In the genomic region with DNA sequence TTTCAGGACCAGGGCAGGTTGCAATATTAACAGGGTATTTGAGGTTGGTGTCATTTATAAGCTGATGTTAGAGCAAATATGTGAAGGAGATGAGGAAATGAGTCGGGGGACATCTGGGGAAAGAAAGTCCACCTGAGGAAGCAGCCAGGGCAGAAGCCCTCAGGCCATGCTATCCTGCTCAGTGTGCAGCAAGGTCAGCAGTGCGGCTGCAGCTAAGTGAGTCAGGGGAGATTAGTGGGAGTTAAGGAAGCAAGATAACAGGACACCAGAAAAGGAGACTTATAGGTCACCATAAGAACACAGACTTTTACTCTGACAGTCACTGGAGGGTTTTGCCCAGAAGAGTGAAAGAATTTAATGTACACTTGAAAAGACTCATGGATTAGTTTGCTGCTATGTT, we compare ENCODE assay signal across 30 cellular contexts.
"Had no signal": no experiment of that assay in that cellular context is flagged by ENCODE, and none has a peak within 500 bp of the region (broad histone marks: within the 10 kb centered on the region; RNA-seq: fewer than 3 reads in every experiment).

No MANE protein-coding gene starts in this region.

- H3K36me3 Mint-ChIP-seq: activated naive CD4-positive, alpha-beta T cell treated with anti-CD3 and anti-CD28 coated beads, Interleukin-2, amount 50 U/mL, for 24 hours; activated naive CD8-positive, alpha-beta T cell treated with anti-CD3 and anti-CD28 coated beads, Interleukin-2, amount 10 ng/mL, durations not matched to agents 7 days and 5 days had no signal

- H3K27me3 Mint-ChIP-seq: activated B cell treated with CpG ODN at 0.5 μM for 24 hours; activated naive CD8-positive, alpha-beta T cell treated with anti-CD3 and anti-CD28 coated beads, Interleukin-2, amount 10 ng/mL, durations not matched to agents 7 days and 5 days; effector memory CD8-positive, alpha-beta T cell had no signal

- H3K4me1 Mint-ChIP-seq: activated B cell treated with CpG ODN at 0.5 μM for 24 hours; activated naive CD4-positive, alpha-beta T cell treated with anti-CD3 and anti-CD28 coated beads, Interleukin-2, amount 50 U/mL, for 24 hours; activated naive CD8-positive, alpha-beta T cell treated with anti-CD3 and anti-CD28 coated beads, Interleukin-2, amount 10 ng/mL, durations not matched to agents 7 days and 5 days had no signal

- H3K36me3 ChIP-seq: esophagus squamous epithelium, gastroesophageal sphincter, heart right ventricle had no signal

- H3K27me3 ChIP-seq: esophagus squamous epithelium, gastroesophageal sphincter had no signal

- H3K4me3 Mint-ChIP-seq: activated B cell treated with CpG ODN at 0.5 μM for 24 hours; activated CD8-positive, alpha-beta T cell treated with anti-CD3 and anti-CD28 coated beads for 36 hours; activated naive CD4-positive, alpha-beta T cell treated with anti-CD3 and anti-CD28 coated beads for 36 hours; activated naive CD4-positive, alpha-beta T cell treated with anti-CD3 and anti-CD28 coated beads, Interleukin-2, amount 50 U/mL, for 24 hours; activated naive CD8-positive, alpha-beta T cell treated with anti-CD3 and anti-CD28 coated beads, Interleukin-2, amount 10 ng/mL, durations not matched to agents 7 days and 5 days; activated T-cell treated with anti-CD3 and anti-CD28 coated beads, Interleukin-2, amount 50 U/mL, for 4 hours; activated T-helper 1 cell treated with anti-CD3 and anti-CD28 coated beads, Interleukin-12 subunit alpha, Interleukin-12 subunit beta, Interleukin-2, Interleukin-4 antibody, amounts not matched to agents 30 ng/mL and 10 ng/mL and 1 ng/mL, durations not matched to agents 14 hours and 24 hours and 36 hours; effector memory CD8-positive, alpha-beta T cell had no signal

- H3K27ac ChIP-seq: epithelial cell of prostate, esophagus squamous epithelium, gastroesophageal sphincter, heart right ventricle, VCaP had no signal

- FAIRE-seq: astrocyte, colon had no signal

- H3K27ac Mint-ChIP-seq: activated B cell treated with CpG ODN at 0.5 μM for 24 hours; activated CD8-positive, alpha-beta T cell treated with anti-CD3 and anti-CD28 coated beads for 36 hours; activated naive CD4-positive, alpha-beta T cell treated with anti-CD3 and anti-CD28 coated beads for 36 hours; activated naive CD4-positive, alpha-beta T cell treated with anti-CD3 and anti-CD28 coated beads, Interleukin-2, amount 50 U/mL, for 24 hours; activated naive CD8-positive, alpha-beta T cell treated with anti-CD3 and anti-CD28 coated beads, Interleukin-2, amount 10 ng/mL, durations not matched to agents 7 days and 5 days; activated T-helper 1 cell treated with anti-CD3 and anti-CD28 coated beads, Interleukin-12 subunit alpha, Interleukin-12 subunit beta, Interleukin-2, Interleukin-4 antibody, amounts not matched to agents 30 ng/mL and 10 ng/mL and 1 ng/mL, durations not matched to agents 14 hours and 24 hours and 36 hours; activated T-helper 2 cell treated with anti-CD3 and anti-CD28 coated beads, Interferon-gamma antibody, Interleukin-2, Interleukin-4, amounts not matched to agents 10 μg/mL and 5 μg/mL and 100 μg/mL, durations not matched to agents 14 hours and 24 hours and 36 hours; effector memory CD8-positive, alpha-beta T cell had no signal

- H3K9me3 Mint-ChIP-seq: activated CD8-positive, alpha-beta T cell treated with anti-CD3 and anti-CD28 coated beads for 36 hours; activated T-cell treated with anti-CD3 and anti-CD28 coated beads, Interleukin-2, amount 50 U/mL, for 4 hours; activated T-helper 1 cell treated with anti-CD3 and anti-CD28 coated beads, Interleukin-12 subunit alpha, Interleukin-12 subunit beta, Interleukin-2, Interleukin-4 antibody, amounts not matched to agents 30 ng/mL and 10 ng/mL and 1 ng/mL, durations not matched to agents 14 hours and 24 hours and 36 hours; activated T-helper 2 cell treated with anti-CD3 and anti-CD28 coated beads, Interferon-gamma antibody, Interleukin-2, Interleukin-4, amounts not matched to agents 10 μg/mL and 5 μg/mL and 100 μg/mL, durations not matched to agents 14 hours and 24 hours and 36 hours had no signal

- H3K4me1 ChIP-seq: esophagus squamous epithelium, gastroesophageal sphincter, heart right ventricle had no signal

- ATAC-seq: activated CD4-positive, CD25-positive, alpha-beta regulatory T cell treated with anti-CD3 and anti-CD28 coated beads, Interleukin-2, amount 50 U/mL, for 24 hours; activated CD8-positive, alpha-beta T cell treated with anti-CD3 and anti-CD28 coated beads for 36 hours; activated T-cell treated with anti-CD3 and anti-CD28 coated beads, Interleukin-2, amount 50 U/mL, for 4 hours; effector memory CD8-positive, alpha-beta T cell; gastroesophageal sphincter; heart right ventricle had no signal

- H3K9me3 ChIP-seq: esophagus squamous epithelium, gastroesophageal sphincter, heart right ventricle had no signal

- H3K4me3 ChIP-seq: esophagus squamous epithelium, gastroesophageal sphincter, heart right ventricle had no signal

- DNase-seq: activated B cell treated with CpG ODN at 0.5 μM for 24 hours; activated CD4-positive, alpha-beta T cell treated with anti-CD3 and anti-CD28 coated beads for 48 hours; activated CD4-positive, alpha-beta T cell treated with anti-CD3 and anti-CD28 coated beads, Interleukin-2, amount 50 U/mL, for 1 hour; activated CD4-positive, alpha-beta T cell treated with anti-CD3 and anti-CD28 coated beads, Interleukin-2, amount 50 U/mL, for 48 hours; activated CD8-positive, alpha-beta memory T cell treated with anti-CD3 and anti-CD28 coated beads for 24 hours; activated CD8-positive, alpha-beta T cell treated with anti-CD3 and anti-CD28 coated beads for 36 hours; activated effector memory CD4-positive, alpha-beta T cell treated with anti-CD3 and anti-CD28 coated beads, Interleukin-2, amount 50 U/mL, for 16 hours; activated naive CD4-positive, alpha-beta T cell treated with anti-CD3 and anti-CD28 coated beads for 36 hours; activated naive CD8-positive, alpha-beta T cell treated with anti-CD3 and anti-CD28 coated beads, Interleukin-2, amount 10 ng/mL, durations not matched to agents 7 days and 5 days; activated T-cell treated with anti-CD3 and anti-CD28 coated beads, Interleukin-2, amount 50 U/mL, for 4 hours; amniotic stem cell; anterior cingulate cortex; caudate nucleus; cortex of kidney; dermis blood vessel endothelial cell; effector CD4-positive, alpha-beta T cell; effector memory CD8-positive, alpha-beta T cell; esophagus squamous epithelium; foreskin melanocyte; heart right ventricle; T-helper 2 cell had no signal
